3 cellular contexts compared by ENCODE assay signal in the genomic region with DNA sequence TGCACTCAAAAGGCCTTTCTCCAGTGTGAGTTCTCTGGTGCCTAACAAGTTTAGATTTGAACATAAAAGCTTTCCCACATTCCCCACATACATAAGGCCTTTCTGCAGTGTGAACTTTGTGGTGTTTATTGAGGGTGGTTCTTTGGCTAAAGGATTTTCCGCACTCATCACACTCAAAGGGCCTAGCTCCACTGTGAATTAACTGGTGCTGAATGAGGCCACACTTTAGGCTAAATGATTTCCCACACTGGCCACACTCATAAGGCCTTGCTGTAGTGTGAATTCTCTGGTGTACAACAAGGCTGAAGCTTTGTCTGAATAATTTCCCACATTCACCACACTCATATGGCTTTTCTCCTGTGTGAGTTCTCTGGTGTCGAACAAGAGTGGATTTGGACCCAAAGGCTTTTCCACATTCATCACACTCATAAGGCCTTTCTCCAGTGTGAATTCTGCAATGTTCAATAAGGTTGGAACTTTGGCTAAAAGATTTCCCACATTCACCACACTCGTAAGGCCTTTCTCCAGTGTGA.
TF ChIP-seq lines count a peak whose summit lies in the region.

No MANE protein-coding gene starts in this region.

TF ChIP-seq in HCT116, 20 proteins besides CTCF, POLR2A, EP300 and RAD21:
- TF ChIP-seq SIN3A (IDR thresholded peaks at IDR 0.05; ENCODE audit: low read depth): no peak
- TF ChIP-seq, protein P1, sequence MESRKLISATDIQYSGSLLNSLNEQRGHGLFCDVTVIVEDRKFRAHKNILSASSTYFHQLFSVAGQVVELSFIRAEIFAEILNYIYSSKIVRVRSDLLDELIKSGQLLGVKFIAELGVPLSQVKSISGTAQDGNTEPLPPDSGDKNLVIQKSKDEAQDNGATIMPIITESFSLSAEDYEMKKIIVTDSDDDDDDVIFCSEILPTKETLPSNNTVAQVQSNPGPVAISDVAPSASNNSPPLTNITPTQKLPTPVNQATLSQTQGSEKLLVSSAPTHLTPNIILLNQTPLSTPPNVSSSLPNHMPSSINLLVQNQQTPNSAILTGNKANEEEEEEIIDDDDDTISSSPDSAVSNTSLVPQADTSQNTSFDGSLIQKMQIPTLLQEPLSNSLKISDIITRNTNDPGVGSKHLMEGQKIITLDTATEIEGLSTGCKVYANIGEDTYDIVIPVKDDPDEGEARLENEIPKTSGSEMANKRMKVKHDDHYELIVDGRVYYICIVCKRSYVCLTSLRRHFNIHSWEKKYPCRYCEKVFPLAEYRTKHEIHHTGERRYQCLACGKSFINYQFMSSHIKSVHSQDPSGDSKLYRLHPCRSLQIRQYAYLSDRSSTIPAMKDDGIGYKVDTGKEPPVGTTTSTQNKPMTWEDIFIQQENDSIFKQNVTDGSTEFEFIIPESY (IDR thresholded peaks at IDR 0.05; ENCODE audit: extremely low read depth, insufficient replicate concordance, low read length): no peak
- TF ChIP-seq ZNF274 (IDR thresholded peaks at IDR 0.05; ENCODE audit: low read depth, low read length): peak; percentile 90
- TF ChIP-seq EZH2phosphoT487 (IDR thresholded peaks at IDR 0.05; ENCODE audit: borderline replicate concordance): no peak
- no peak for TF ChIP-seq SRF (IDR thresholded peaks at IDR 0.05; ENCODE audit: low read depth)
- no peak for TF ChIP-seq CEBPB (IDR thresholded peaks at IDR 0.05; ENCODE audit: low read depth)
- TF ChIP-seq, protein P2, sequence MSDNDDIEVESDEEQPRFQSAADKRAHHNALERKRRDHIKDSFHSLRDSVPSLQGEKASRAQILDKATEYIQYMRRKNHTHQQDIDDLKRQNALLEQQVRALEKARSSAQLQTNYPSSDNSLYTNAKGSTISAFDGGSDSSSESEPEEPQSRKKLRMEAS (IDR thresholded peaks at IDR 0.05): no peak
- TF ChIP-seq CBX3 (IDR thresholded peaks at IDR 0.05; ENCODE audit: low read depth): no peak
TF ChIP-seq in HCT116: peak in this region for 1.

TF ChIP-seq in K562, 482 proteins besides CTCF, POLR2A, EP300 and RAD21:
- TF ChIP-seq ETV5 (CRISPR knock-in tag; IDR thresholded peaks at IDR 0.05; ENCODE audit: low read depth) (no peak), ZNF75A (CRISPR knock-in tag; IDR thresholded peaks at IDR 0.05) (0 out of 2 replicates have a peak, but pooled peaks have one; percentile 60), ZNF274 (IDR thresholded peaks at IDR 0.05; ENCODE audit: borderline replicate concordance, low read depth, low read length) (peak; percentile 88)

TF ChIP-seq in liver, 16 proteins besides CTCF, POLR2A, EP300 and RAD21:
- TF ChIP-seq HNF4G (IDR thresholded peaks at IDR 0.05) (no peak), SP1 (IDR thresholded peaks at IDR 0.05) (no peak), YY1 (IDR thresholded peaks at IDR 0.05) (no peak), FOXA2 (IDR thresholded peaks at IDR 0.05) (no peak), GABPA (IDR thresholded peaks at IDR 0.05 in 1 of 2, conservative IDR thresholded peaks at IDR 0.05 in 1 of 2) (no peak), NR2F2 (IDR thresholded peaks at IDR 0.05) (no peak), FOXA1 (IDR thresholded peaks at IDR 0.05) (no peak), EGR1 (IDR thresholded peaks at IDR 0.05; ENCODE audit: low read depth in 2 of 2) (no peak), TAF1 (conservative IDR thresholded peaks at IDR 0.05) (no peak)
- TF ChIP-seq, protein P3, sequence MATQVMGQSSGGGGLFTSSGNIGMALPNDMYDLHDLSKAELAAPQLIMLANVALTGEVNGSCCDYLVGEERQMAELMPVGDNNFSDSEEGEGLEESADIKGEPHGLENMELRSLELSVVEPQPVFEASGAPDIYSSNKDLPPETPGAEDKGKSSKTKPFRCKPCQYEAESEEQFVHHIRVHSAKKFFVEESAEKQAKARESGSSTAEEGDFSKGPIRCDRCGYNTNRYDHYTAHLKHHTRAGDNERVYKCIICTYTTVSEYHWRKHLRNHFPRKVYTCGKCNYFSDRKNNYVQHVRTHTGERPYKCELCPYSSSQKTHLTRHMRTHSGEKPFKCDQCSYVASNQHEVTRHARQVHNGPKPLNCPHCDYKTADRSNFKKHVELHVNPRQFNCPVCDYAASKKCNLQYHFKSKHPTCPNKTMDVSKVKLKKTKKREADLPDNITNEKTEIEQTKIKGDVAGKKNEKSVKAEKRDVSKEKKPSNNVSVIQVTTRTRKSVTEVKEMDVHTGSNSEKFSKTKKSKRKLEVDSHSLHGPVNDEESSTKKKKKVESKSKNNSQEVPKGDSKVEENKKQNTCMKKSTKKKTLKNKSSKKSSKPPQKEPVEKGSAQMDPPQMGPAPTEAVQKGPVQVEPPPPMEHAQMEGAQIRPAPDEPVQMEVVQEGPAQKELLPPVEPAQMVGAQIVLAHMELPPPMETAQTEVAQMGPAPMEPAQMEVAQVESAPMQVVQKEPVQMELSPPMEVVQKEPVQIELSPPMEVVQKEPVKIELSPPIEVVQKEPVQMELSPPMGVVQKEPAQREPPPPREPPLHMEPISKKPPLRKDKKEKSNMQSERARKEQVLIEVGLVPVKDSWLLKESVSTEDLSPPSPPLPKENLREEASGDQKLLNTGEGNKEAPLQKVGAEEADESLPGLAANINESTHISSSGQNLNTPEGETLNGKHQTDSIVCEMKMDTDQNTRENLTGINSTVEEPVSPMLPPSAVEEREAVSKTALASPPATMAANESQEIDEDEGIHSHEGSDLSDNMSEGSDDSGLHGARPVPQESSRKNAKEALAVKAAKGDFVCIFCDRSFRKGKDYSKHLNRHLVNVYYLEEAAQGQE (IDR thresholded peaks at IDR 0.05): no peak
- TF ChIP-seq, protein P2 (IDR thresholded peaks at IDR 0.05): no peak
- TF ChIP-seq, protein P4, sequence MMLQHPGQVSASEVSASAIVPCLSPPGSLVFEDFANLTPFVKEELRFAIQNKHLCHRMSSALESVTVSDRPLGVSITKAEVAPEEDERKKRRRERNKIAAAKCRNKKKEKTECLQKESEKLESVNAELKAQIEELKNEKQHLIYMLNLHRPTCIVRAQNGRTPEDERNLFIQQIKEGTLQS (IDR thresholded peaks at IDR 0.05): no peak
